In the genomic region with DNA sequence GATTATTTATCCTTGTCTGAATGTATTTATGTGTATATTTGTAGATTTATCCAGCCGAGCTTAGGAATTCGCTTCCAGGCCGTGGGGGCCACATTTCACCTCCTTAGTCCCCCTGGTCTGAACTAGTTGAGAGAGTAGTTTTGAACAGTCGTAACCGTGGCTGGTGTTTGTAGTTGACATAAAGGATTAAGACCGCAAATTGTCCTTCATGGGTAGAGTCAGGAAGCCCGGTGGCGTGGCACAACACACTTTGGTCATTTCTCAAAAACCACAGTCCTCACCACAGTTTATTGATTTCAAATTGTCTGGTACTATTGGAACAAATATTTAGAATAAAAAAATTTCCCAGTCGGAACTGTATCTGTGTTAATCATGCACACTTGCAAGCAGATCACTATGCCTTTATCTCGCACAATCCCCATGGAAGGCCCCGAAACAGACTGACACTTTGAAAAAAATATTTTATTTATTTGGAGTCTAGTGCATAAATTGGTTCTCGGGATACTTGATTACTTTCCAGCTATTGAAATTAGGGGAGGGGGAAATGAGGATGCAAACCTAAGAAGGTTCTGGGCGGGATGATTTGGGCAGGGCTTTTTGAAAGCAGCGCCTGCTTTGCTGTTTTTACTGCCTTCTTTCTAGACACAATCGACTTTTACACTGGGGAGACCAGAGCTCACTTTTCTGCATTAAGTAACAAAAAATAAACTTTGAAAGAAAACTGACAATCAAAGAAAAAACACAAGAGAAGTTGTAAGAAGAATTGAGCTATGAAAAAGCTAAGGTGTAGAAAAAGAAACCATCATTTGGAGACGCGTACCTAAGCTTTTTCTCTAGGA, we compare ENCODE assay signal across 1 cellular context.
TF ChIP-seq lines count a peak whose summit lies in the region.

No MANE protein-coding gene starts in this region.

TF ChIP-seq in HepG2, 621 proteins besides CTCF, POLR2A, EP300 and RAD21 (continued from another document and continues in another):
- TF ChIP-seq ZNF331 (CRISPR knock-in tag; IDR thresholded peaks at IDR 0.05) (peak; percentile 62), ZNF883 (CRISPR knock-in tag; IDR thresholded peaks at IDR 0.05; ENCODE audit: not compliant biosample characterization) (no peak), NFIC (IDR thresholded peaks at IDR 0.05; ENCODE audit: low read length) (peak; percentile 77; the same call in 1 of the 2 replicates), MLLT10 (CRISPR knock-in tag; IDR thresholded peaks at IDR 0.05) (no peak), NBN (conservative IDR thresholded peaks at IDR 0.05) (no peak), ZNF3 (CRISPR knock-in tag; IDR thresholded peaks at IDR 0.05) (no peak), ZNF432 (CRISPR knock-in tag; IDR thresholded peaks at IDR 0.05; ENCODE audit: borderline replicate concordance) (no peak), HOXA5 (CRISPR knock-in tag; IDR thresholded peaks at IDR 0.05) (peak; percentile 72; the same call in 1 of the 2 replicates), SOX5 (CRISPR knock-in tag; IDR thresholded peaks at IDR 0.05; ENCODE audit: borderline replicate concordance) (peak; percentile 70; the same call in 1 of the 2 replicates), SMARCC2 (IDR thresholded peaks at IDR 0.05) (no peak), ZC3H13 (CRISPR knock-in tag; IDR thresholded peaks at IDR 0.05) (no peak), SRY (CRISPR knock-in tag; IDR thresholded peaks at IDR 0.05) (no peak), RBM39 (IDR thresholded peaks at IDR 0.05; ENCODE audit: low read depth, low read length, poor library complexity, severe bottlenecking) (no peak), RORA (CRISPR knock-in tag; IDR thresholded peaks at IDR 0.05) (no peak), ZBTB43 (CRISPR knock-in tag; conservative IDR thresholded peaks at IDR 0.05) (peak; percentile 90), HMGA1 (CRISPR knock-in tag; conservative IDR thresholded peaks at IDR 0.05) (no peak), ZNF574 (CRISPR knock-in tag; IDR thresholded peaks at IDR 0.05) (peak; percentile 43; the same call in 1 of the 2 replicates), POGZ (CRISPR knock-in tag; IDR thresholded peaks at IDR 0.05) (no peak; the same call in 1 of the 2 replicates), TEF (CRISPR knock-in tag; IDR thresholded peaks at IDR 0.05) (no peak), PHF21A (CRISPR knock-in tag; IDR thresholded peaks at IDR 0.05) (peak; percentile 50; the same call in 1 of the 2 replicates), ZNF678 (CRISPR knock-in tag; IDR thresholded peaks at IDR 0.05) (no peak), MATR3 (CRISPR knock-in tag; IDR thresholded peaks at IDR 0.05) (no peak), ZNF383 (CRISPR knock-in tag; IDR thresholded peaks at IDR 0.05; ENCODE audit: borderline replicate concordance) (no peak), KLF16 (CRISPR knock-in tag; IDR thresholded peaks at IDR 0.05) (no peak), ZNF564 (CRISPR knock-in tag; IDR thresholded peaks at IDR 0.05) (no peak; the same call in 1 of the 2 replicates), ZNF281 (CRISPR knock-in tag; IDR thresholded peaks at IDR 0.05; ENCODE audit: borderline replicate concordance) (no peak), ATF7 (IDR thresholded peaks at IDR 0.05) (no peak), ATF7 (CRISPR knock-in tag; IDR thresholded peaks at IDR 0.05) (no peak), POLR2G (IDR thresholded peaks at IDR 0.05; ENCODE audit: low read depth, low read length) (no peak), MZF1 (CRISPR knock-in tag; IDR thresholded peaks at IDR 0.05; ENCODE audit: borderline replicate concordance) (no peak), HBP1 (CRISPR knock-in tag; IDR thresholded peaks at IDR 0.05; ENCODE audit: low read depth) (no peak), HDAC2 (CRISPR knock-in tag; IDR thresholded peaks at IDR 0.05) (peak; percentile 83), ETV6 (CRISPR knock-in tag; conservative IDR thresholded peaks at IDR 0.05) (0 out of 2 replicates have a peak, but pooled peaks have one; percentile 48), CENPBD1 (CRISPR knock-in tag; IDR thresholded peaks at IDR 0.05; ENCODE audit: borderline replicate concordance, low read depth) (no peak), ZFX (CRISPR knock-in tag; IDR thresholded peaks at IDR 0.05; ENCODE audit: low read depth) (no peak), ZNF660 (CRISPR knock-in tag; IDR thresholded peaks at IDR 0.05; ENCODE audit: borderline replicate concordance, low read depth) (no peak), SRSF1 (optimal IDR thresholded peaks at IDR 0.05; ENCODE audit: low read depth, low read length) (no peak), ZNF556 (CRISPR knock-in tag; IDR thresholded peaks at IDR 0.05; ENCODE audit: borderline replicate concordance) (no peak), MEIS1 (CRISPR knock-in tag; IDR thresholded peaks at IDR 0.05; ENCODE audit: borderline replicate concordance) (no peak), ZNF235 (CRISPR knock-in tag; IDR thresholded peaks at IDR 0.05; ENCODE audit: borderline replicate concordance) (no peak), TGIF2 (CRISPR knock-in tag; IDR thresholded peaks at IDR 0.05) (no peak), ZNF563 (CRISPR knock-in tag; IDR thresholded peaks at IDR 0.05) (no peak), ZNF468 (CRISPR knock-in tag; IDR thresholded peaks at IDR 0.05) (no peak), ZNF777 (CRISPR knock-in tag; IDR thresholded peaks at IDR 0.05) (no peak), CREB1 (IDR thresholded peaks at IDR 0.05) (no peak), CREB1 (CRISPR knock-in tag; IDR thresholded peaks at IDR 0.05) (no peak)
- TF ChIP-seq, protein P1, sequence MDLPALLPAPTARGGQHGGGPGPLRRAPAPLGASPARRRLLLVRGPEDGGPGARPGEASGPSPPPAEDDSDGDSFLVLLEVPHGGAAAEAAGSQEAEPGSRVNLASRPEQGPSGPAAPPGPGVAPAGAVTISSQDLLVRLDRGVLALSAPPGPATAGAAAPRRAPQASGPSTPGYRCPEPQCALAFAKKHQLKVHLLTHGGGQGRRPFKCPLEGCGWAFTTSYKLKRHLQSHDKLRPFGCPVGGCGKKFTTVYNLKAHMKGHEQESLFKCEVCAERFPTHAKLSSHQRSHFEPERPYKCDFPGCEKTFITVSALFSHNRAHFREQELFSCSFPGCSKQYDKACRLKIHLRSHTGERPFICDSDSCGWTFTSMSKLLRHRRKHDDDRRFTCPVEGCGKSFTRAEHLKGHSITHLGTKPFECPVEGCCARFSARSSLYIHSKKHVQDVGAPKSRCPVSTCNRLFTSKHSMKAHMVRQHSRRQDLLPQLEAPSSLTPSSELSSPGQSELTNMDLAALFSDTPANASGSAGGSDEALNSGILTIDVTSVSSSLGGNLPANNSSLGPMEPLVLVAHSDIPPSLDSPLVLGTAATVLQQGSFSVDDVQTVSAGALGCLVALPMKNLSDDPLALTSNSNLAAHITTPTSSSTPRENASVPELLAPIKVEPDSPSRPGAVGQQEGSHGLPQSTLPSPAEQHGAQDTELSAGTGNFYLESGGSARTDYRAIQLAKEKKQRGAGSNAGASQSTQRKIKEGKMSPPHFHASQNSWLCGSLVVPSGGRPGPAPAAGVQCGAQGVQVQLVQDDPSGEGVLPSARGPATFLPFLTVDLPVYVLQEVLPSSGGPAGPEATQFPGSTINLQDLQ (CRISPR knock-in tag; IDR thresholded peaks at IDR 0.05), result no peak
- TF ChIP-seq, protein P2, sequence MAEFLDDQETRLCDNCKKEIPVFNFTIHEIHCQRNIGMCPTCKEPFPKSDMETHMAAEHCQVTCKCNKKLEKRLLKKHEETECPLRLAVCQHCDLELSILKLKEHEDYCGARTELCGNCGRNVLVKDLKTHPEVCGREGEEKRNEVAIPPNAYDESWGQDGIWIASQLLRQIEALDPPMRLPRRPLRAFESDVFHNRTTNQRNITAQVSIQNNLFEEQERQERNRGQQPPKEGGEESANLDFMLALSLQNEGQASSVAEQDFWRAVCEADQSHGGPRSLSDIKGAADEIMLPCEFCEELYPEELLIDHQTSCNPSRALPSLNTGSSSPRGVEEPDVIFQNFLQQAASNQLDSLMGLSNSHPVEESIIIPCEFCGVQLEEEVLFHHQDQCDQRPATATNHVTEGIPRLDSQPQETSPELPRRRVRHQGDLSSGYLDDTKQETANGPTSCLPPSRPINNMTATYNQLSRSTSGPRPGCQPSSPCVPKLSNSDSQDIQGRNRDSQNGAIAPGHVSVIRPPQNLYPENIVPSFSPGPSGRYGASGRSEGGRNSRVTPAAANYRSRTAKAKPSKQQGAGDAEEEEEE (CRISPR knock-in tag; IDR thresholded peaks at IDR 0.05; ENCODE audit: borderline replicate concordance), result no peak
